In genomic region chr1:1533176-1533893, GRCh38 we compare ENCODE assay signal across 1 cellular context. TPM values are rescaled to one million over a fixed set of nuclear protein-coding genes. Genes with fewer than 3 reads are reported as not detected.
"Had no signal": no experiment of that assay in that cellular context is flagged by ENCODE, and none has a peak within 500 bp of the region (broad histone marks: within the 10 kb centered on the region; RNA-seq: fewer than 3 reads in every experiment).

No MANE protein-coding gene starts in this region.

RNA-seq across cellular contexts. Expression of gene TMEM240, which starts 7.1 kb away (rescaled TPM):
- polyA plus RNA-seq: immature natural killer cell had no signal
